9 cellular contexts compared by ENCODE assay signal in genomic region chr19:18895038-18895827, GRCh38. TPM values are rescaled to one million over a fixed set of nuclear protein-coding genes. Genes with fewer than 3 reads are reported as not detected.
DNase-seq lines count a peak whose midpoint lies in the region; ATAC-seq, FAIRE-seq and TF ChIP-seq lines count a peak whose summit lies in the region.
"Had no signal": no experiment of that assay in that cellular context is flagged by ENCODE, and none has a peak within 500 bp of the region (broad histone marks: within the 10 kb centered on the region; RNA-seq: fewer than 3 reads in every experiment).

No MANE protein-coding gene starts in this region.

- no peaks in the 10 kb centered on the region for H3F3A ChIP-seq in OCI-LY1 (ENCODE audit: insufficient read depth, low read length)

- TF ChIP-seq RAD21 in HepG2 (CRISPR knock-in tag; IDR thresholded peaks at IDR 0.05): peak; percentile 89

- peaks cover 11% of the 10 kb centered on the region; the same call in 1 of the 2 replicates for H3K36me3 ChIP-seq in OCI-LY1 (ENCODE audit: insufficient read depth, low read length)
- peaks cover 1 to 2% of the 10 kb centered on the region in 2 experiments; a peak in 2 of 5 replicates for H3K36me3 ChIP-seq in HepG2 (replicated peaks in 1 of 2; ENCODE audit: control insufficient read depth in 1 of 2, insufficient read depth in 2 of 2, low read length in 2 of 2)

- H3K4me2 ChIP-seq in OCI-LY1 (ENCODE audit: low read length): peak overlapping the region; percentile 33; the same call in 1 of the 2 replicates
- peak overlapping the region; percentile 81 for H3K4me2 ChIP-seq in HepG2 (ENCODE audit: low read depth, low read length)

- CTCF ChIA-PET in HepG2 (lab: Yijun Ruan, JAX; ENCODE audit: low intra/inter-chr PET ratio, low total read pairs): interaction anchor here (0.9 to 2.4 kb wide), 2 partner anchors 90 to 92 kb away, joined by 3 to 24 read pairs; no protein-coding TSS in a partner anchor
- CTCF ChIA-PET in activated CD8-positive, alpha-beta memory T cell treated with anti-CD3 and anti-CD28 coated beads, Interleukin-2, amount 10 ng/mL, durations not matched to agents 7 days and 5 days (lab: Charles Lee): interaction anchor here (0.5 to 0.7 kb wide), 2 partner anchors 52 to 342 kb away, joined by 3 read pairs; no protein-coding TSS in a partner anchor

- no TSS peak for BruUV-seq in HepG2 (replicated peaks; lab: Mats Ljungman, UMichigan)

- POLR2A ChIA-PET in HepG2 (lab: Yijun Ruan, JAX): interaction anchor here (0.7 to 2.5 kb wide), 3 partner anchors 13 to 92 kb away, joined by 3 to 11 read pairs (median 7); partner anchors contain the start of genes COPE and DDX49

- H2AFZ ChIP-seq in OCI-LY1 (ENCODE audit: low read length): no peak overlapping the region
- H2AFZ ChIP-seq in HepG2 (ENCODE audit: low read length): no peak overlapping the region

- DNase-seq in Right ventricle myocardium superior (peak; percentile 62), Right ventricle myocardium inferior (ENCODE audit: missing footprints) (no peak), HepG2 (ENCODE audit: low spot score) (peak; percentile 79), type B pancreatic cell (ENCODE audit: extremely low spot score, unreplicated experiment) (no peak)
- DNase-seq in activated CD8-positive, alpha-beta memory T cell treated with anti-CD3 and anti-CD28 coated beads, Interleukin-2, amount 10 ng/mL, durations not matched to agents 7 days and 5 days: no peak

- H3K4me3 ChIP-seq in OCI-LY1 (ENCODE audit: low read depth, low read length, poor library complexity, severe bottlenecking) (peak overlapping the region; percentile 27), HepG2 (replicated peaks in 1 of 3; ENCODE audit: insufficient read depth in 1 of 3, low read depth in 2 of 3, low read length in 3 of 3) (peak overlapping the region; percentile 46 to 75 (median 70); a peak in 5 of 6 replicates)

- FAIRE-seq in HepG2 (lab: Jason Lieb, UNC): peak; percentile 39

- H3K9me3 ChIP-seq in OCI-LY1 (ENCODE audit: low read length) (no peaks in the 10 kb centered on the region), HepG2 (ENCODE audit: low read length) (no peaks in the 10 kb centered on the region)
- H3K9me3 ChIP-seq: neutrophil had no signal

- H3K4me1 ChIP-seq in OCI-LY1 (ENCODE audit: insufficient read depth, low read length, severe bottlenecking): no peaks in the 10 kb centered on the region
- peaks cover 23% of the 10 kb centered on the region for H3K4me1 ChIP-seq in HepG2 (ENCODE audit: insufficient read depth, low read length)

- no peak for TF ChIP-seq EP300 in HepG2 (IDR thresholded peaks at IDR 0.05; ENCODE audit: low read depth in 2 of 2, low read length in 2 of 2)
- TF ChIP-seq EP300 in HepG2 (CRISPR knock-in tag; IDR thresholded peaks at IDR 0.05; ENCODE audit: borderline replicate concordance): no peak; the same call in 1 of the 2 replicates

- no peaks in the 10 kb centered on the region for H3K9me2 ChIP-seq in OCI-LY1 (ENCODE audit: low read depth, low read length)

- no peak overlapping the region for H3K27ac Mint-ChIP-seq in type B pancreatic cell
- no peak overlapping the region for H3K27ac Mint-ChIP-seq in activated CD8-positive, alpha-beta memory T cell treated with anti-CD3 and anti-CD28 coated beads, Interleukin-2, amount 10 ng/mL, durations not matched to agents 7 days and 5 days

- ATAC-seq in Right ventricle myocardium superior (ENCODE audit: poor library complexity): peak; percentile 45
- ATAC-seq in Right ventricle myocardium inferior: no peak
- peak; percentile 91 for ATAC-seq in HepG2
- ATAC-seq in activated CD8-positive, alpha-beta memory T cell treated with anti-CD3 and anti-CD28 coated beads, Interleukin-2, amount 10 ng/mL, durations not matched to agents 7 days and 5 days: no peak
- ATAC-seq in GM21360 (IDR thresholded peaks at IDR 0.05; ENCODE audit: unreplicated experiment): no peak

- peak overlapping the region; percentile 86 for H3K4me3 Mint-ChIP-seq in type B pancreatic cell
- H3K4me3 Mint-ChIP-seq in activated CD8-positive, alpha-beta memory T cell treated with anti-CD3 and anti-CD28 coated beads, Interleukin-2, amount 10 ng/mL, durations not matched to agents 7 days and 5 days: no peak overlapping the region

- peaks cover 6% of the 10 kb centered on the region for H3K27me3 Mint-ChIP-seq in type B pancreatic cell
- H3K27me3 Mint-ChIP-seq in activated CD8-positive, alpha-beta memory T cell treated with anti-CD3 and anti-CD28 coated beads, Interleukin-2, amount 10 ng/mL, durations not matched to agents 7 days and 5 days: peaks cover 30% of the 10 kb centered on the region

- intact Hi-C loops in Right ventricle myocardium superior (cut with DNase I): no loop called here
- intact Hi-C loops in Right ventricle myocardium inferior (cut with DNase I): loop anchor here (10.0 kb wide), 1 partner anchor 90 kb away; no protein-coding TSS in a partner anchor
- intact Hi-C loops in HepG2 (cut with micrococcal nuclease; ENCODE audit: unreplicated experiment): loop anchor here (1.0 kb wide), 1 partner anchor 91 kb away; no protein-coding TSS in a partner anchor

- H3K36me3 Mint-ChIP-seq in type B pancreatic cell: no peaks in the 10 kb centered on the region
- no peaks in the 10 kb centered on the region for H3K36me3 Mint-ChIP-seq in activated CD8-positive, alpha-beta memory T cell treated with anti-CD3 and anti-CD28 coated beads, Interleukin-2, amount 10 ng/mL, durations not matched to agents 7 days and 5 days

- H3K4me1 Mint-ChIP-seq in type B pancreatic cell (ENCODE audit: unreplicated experiment): peaks cover 5% of the 10 kb centered on the region
- H3K4me1 Mint-ChIP-seq in activated CD8-positive, alpha-beta memory T cell treated with anti-CD3 and anti-CD28 coated beads, Interleukin-2, amount 10 ng/mL, durations not matched to agents 7 days and 5 days: peaks cover 9% of the 10 kb centered on the region

- 0% methylated on average over 7 of the region's 73 CpGs for WGBS in HepG2 (ENCODE audit: low lambda C conversion rate)

- peak; percentile 31 to 34; a peak in 2 of 4 replicates for TF ChIP-seq POLR2A in HepG2 (IDR thresholded peaks at IDR 0.05; ENCODE audit: insufficient read depth in 1 of 2, low read depth in 2 of 2, low read length in 2 of 2)

- H4K20me1 ChIP-seq in OCI-LY1 (ENCODE audit: insufficient read depth, low read length) (no peaks in the 10 kb centered on the region), HepG2 (ENCODE audit: insufficient read depth, low read length) (no peaks in the 10 kb centered on the region)

- H3K27ac ChIP-seq in OCI-LY1 (ENCODE audit: low read depth, low read length, poor library complexity, severe bottlenecking) (no peak overlapping the region), cingulate gyrus (ENCODE audit: low read depth, low read length) (peak overlapping the region; percentile 93), HepG2 (ENCODE audit: extremely low read length, insufficient read depth, low read length) (no peak overlapping the region)
- H3K27ac ChIP-seq: neutrophil had no signal

- H3K9ac ChIP-seq in OCI-LY1 (ENCODE audit: low read length) (no peak overlapping the region), HepG2 (ENCODE audit: insufficient read depth, low read depth, low read length) (peak overlapping the region; percentile 48)

- in situ Hi-C loops in HepG2 (cut with HindIII; ENCODE audit: extremely low pct_ligation_motif_present, low pct_unique_long_range_greater_than_20kb): loop anchor here (10.0 kb wide), 1 partner anchor 90 kb away; no protein-coding TSS in a partner anchor

- TF ChIP-seq CTCF in OCI-LY1 (IDR thresholded peaks at IDR 0.05; ENCODE audit: low read length): no peak
- TF ChIP-seq CTCF in HepG2 (CRISPR knock-in tag; IDR thresholded peaks at IDR 0.05): peak; percentile 96
- TF ChIP-seq CTCF in type B pancreatic cell (conservative IDR thresholded peaks at IDR 0.05): peak; percentile 67

- H3K79me2 ChIP-seq in OCI-LY1 (ENCODE audit: insufficient read depth, low read length) (no peaks in the 10 kb centered on the region), HepG2 (ENCODE audit: insufficient read depth, low read length) (no peaks in the 10 kb centered on the region)

- no peaks in the 10 kb centered on the region for H3K9me3 Mint-ChIP-seq in type B pancreatic cell
- no peaks in the 10 kb centered on the region for H3K9me3 Mint-ChIP-seq in activated CD8-positive, alpha-beta memory T cell treated with anti-CD3 and anti-CD28 coated beads, Interleukin-2, amount 10 ng/mL, durations not matched to agents 7 days and 5 days (ENCODE audit: low read depth)

- H3K27me3 ChIP-seq in OCI-LY1 (ENCODE audit: insufficient read depth, low read length) (no peaks in the 10 kb centered on the region), HepG2 (ENCODE audit: control insufficient read depth in 1 of 2, insufficient read depth in 2 of 2, low read length in 2 of 2) (no peaks in the 10 kb centered on the region; a peak in 1 of 5 replicates)

RNA-seq across cellular contexts. Expression of gene CERS1, which starts 0.7 kb away (rescaled TPM):
- total RNA-seq in Right ventricle myocardium superior (0.24 TPM), Right ventricle myocardium inferior (0.30 TPM), HepG2 (2016; rRNA removed; fragmentation: Illumina TruSeq; extraction: Trizol) (2.3 and 4.6 TPM in 2 replicates), type B pancreatic cell (ENCODE audit: low replicate concordance) (6.4 and 14.8 TPM in 2 replicates)
- 5.9 and 6.2 TPM in 2 replicates for total RNA-seq in HepG2 (2016; cell fraction: cytosol; rRNA removed; fragmentation: Illumina TruSeq; extraction: Trizol; ENCODE audit: low read depth)
- total RNA-seq in HepG2 (2016; cell fraction: insoluble cytoplasmic fraction; rRNA removed; fragmentation: Illumina TruSeq; extraction: Trizol): 2.4 and 5.4 TPM in 2 replicates
- total RNA-seq in HepG2 (2016; cell fraction: membrane; rRNA removed; fragmentation: Illumina TruSeq; extraction: Trizol): 8.1 and 8.5 TPM in 2 replicates
- total RNA-seq in HepG2 (2016; cell fraction: nucleus; rRNA removed; fragmentation: Illumina TruSeq; extraction: Trizol): 3.8 and 4.7 TPM in 2 replicates
- 9.8 and 18.8 TPM in 2 replicates for polyA plus RNA-seq in HepG2 (2011; rRNA removed)
- polyA plus RNA-seq in HepG2 (2011; cell fraction: cytosol; rRNA removed): 11.5 and 15.3 TPM in 2 replicates
- 12.2 and 12.9 TPM in 2 replicates for polyA plus RNA-seq in HepG2 (2011; cell fraction: nucleus; rRNA removed)
- 4.3 and 5.9 TPM in 2 replicates for polyA plus RNA-seq in HepG2 (2012)
- polyA plus RNA-seq in HepG2 (2016; cell fraction: cytosol; fragmentation: Illumina TruSeq; extraction: Trizol; ENCODE audit: low read depth): 8.6 and 10.1 TPM in 2 replicates
- polyA plus RNA-seq in HepG2 (2016; cell fraction: insoluble cytoplasmic fraction; fragmentation: Illumina TruSeq; extraction: Trizol; ENCODE audit: low read depth): 3.8 and 4.5 TPM in 2 replicates
- polyA plus RNA-seq in HepG2 (2016; cell fraction: membrane; fragmentation: Illumina TruSeq; extraction: Trizol; ENCODE audit: low read depth): 11.3 and 12.9 TPM in 2 replicates
- 11.5 and 12.9 TPM in 2 replicates for polyA plus RNA-seq in HepG2 (2016; cell fraction: nucleus; fragmentation: Illumina TruSeq; extraction: Trizol; ENCODE audit: insufficient read depth, low read depth)
- 13.1 and 35.4 TPM in 2 replicates for polyA minus RNA-seq in HepG2 (2011; rRNA and poly(A)+ RNA removed; ENCODE audit: low replicate concordance)
- polyA minus RNA-seq in HepG2 (2011; cell fraction: cytosol; rRNA and poly(A)+ RNA removed): 8.0 and 9.5 TPM in 2 replicates
- 1.7 and 2.4 TPM in 2 replicates for polyA minus RNA-seq in HepG2 (2011; cell fraction: nucleus; rRNA and poly(A)+ RNA removed)
- total RNA-seq in activated CD8-positive, alpha-beta memory T cell treated with anti-CD3 and anti-CD28 coated beads, Interleukin-2, amount 10 ng/mL, durations not matched to agents 7 days and 5 days: not detected

RNA-seq across cellular contexts. Expression of gene COPE, which starts 24.0 kb away (rescaled TPM):
- total RNA-seq in Right ventricle myocardium superior (121 TPM), Right ventricle myocardium inferior (139 TPM), HepG2 (2016; rRNA removed; fragmentation: Illumina TruSeq; extraction: Trizol) (188 and 189 TPM in 2 replicates), type B pancreatic cell (ENCODE audit: low replicate concordance) (171 and 213 TPM in 2 replicates)
- total RNA-seq in HepG2 (2016; cell fraction: cytosol; rRNA removed; fragmentation: Illumina TruSeq; extraction: Trizol; ENCODE audit: low read depth): 90.0 and 90.2 TPM in 2 replicates
- total RNA-seq in HepG2 (2016; cell fraction: insoluble cytoplasmic fraction; rRNA removed; fragmentation: Illumina TruSeq; extraction: Trizol): 172 and 181 TPM in 2 replicates
- 87.8 and 90.8 TPM in 2 replicates for total RNA-seq in HepG2 (2016; cell fraction: membrane; rRNA removed; fragmentation: Illumina TruSeq; extraction: Trizol)
- 70.6 and 74.1 TPM in 2 replicates for total RNA-seq in HepG2 (2016; cell fraction: nucleus; rRNA removed; fragmentation: Illumina TruSeq; extraction: Trizol)
- 205 and 222 TPM in 2 replicates for polyA plus RNA-seq in HepG2 (2011; rRNA removed)
- polyA plus RNA-seq in HepG2 (2011; cell fraction: cytosol; rRNA removed): 175 and 335 TPM in 2 replicates
- 191 and 222 TPM in 2 replicates for polyA plus RNA-seq in HepG2 (2011; cell fraction: nucleus; rRNA removed)
- 86.4 and 120 TPM in 2 replicates for polyA plus RNA-seq in HepG2 (2012)
- 73.8 and 86.7 TPM in 2 replicates for polyA plus RNA-seq in HepG2 (2016; cell fraction: cytosol; fragmentation: Illumina TruSeq; extraction: Trizol; ENCODE audit: low read depth)
- polyA plus RNA-seq in HepG2 (2016; cell fraction: insoluble cytoplasmic fraction; fragmentation: Illumina TruSeq; extraction: Trizol; ENCODE audit: low read depth): 149 and 196 TPM in 2 replicates
- 72.3 and 75.2 TPM in 2 replicates for polyA plus RNA-seq in HepG2 (2016; cell fraction: membrane; fragmentation: Illumina TruSeq; extraction: Trizol; ENCODE audit: low read depth)
- polyA plus RNA-seq in HepG2 (2016; cell fraction: nucleus; fragmentation: Illumina TruSeq; extraction: Trizol; ENCODE audit: insufficient read depth, low read depth): 134 and 136 TPM in 2 replicates
- 163 and 283 TPM in 2 replicates for polyA minus RNA-seq in HepG2 (2011; rRNA and poly(A)+ RNA removed; ENCODE audit: low replicate concordance)
- polyA minus RNA-seq in HepG2 (2011; cell fraction: cytosol; rRNA and poly(A)+ RNA removed): 82.7 and 99.4 TPM in 2 replicates
- polyA minus RNA-seq in HepG2 (2011; cell fraction: nucleus; rRNA and poly(A)+ RNA removed): 41.8 and 44.1 TPM in 2 replicates
- total RNA-seq in activated CD8-positive, alpha-beta memory T cell treated with anti-CD3 and anti-CD28 coated beads, Interleukin-2, amount 10 ng/mL, durations not matched to agents 7 days and 5 days: 100 to 1,000 TPM; 251 to 264 TPM

RNA-seq across cellular contexts. Expression of gene DDX49, which starts 24.3 kb away (rescaled TPM):
- total RNA-seq in Right ventricle myocardium superior (19.2 TPM), Right ventricle myocardium inferior (25.6 TPM), HepG2 (2016; rRNA removed; fragmentation: Illumina TruSeq; extraction: Trizol) (44.6 and 46.2 TPM in 2 replicates), type B pancreatic cell (ENCODE audit: low replicate concordance) (58.3 and 58.5 TPM in 2 replicates)
- 26.8 and 31.4 TPM in 2 replicates for total RNA-seq in HepG2 (2016; cell fraction: cytosol; rRNA removed; fragmentation: Illumina TruSeq; extraction: Trizol; ENCODE audit: low read depth)
- total RNA-seq in HepG2 (2016; cell fraction: insoluble cytoplasmic fraction; rRNA removed; fragmentation: Illumina TruSeq; extraction: Trizol): 36.8 and 44.8 TPM in 2 replicates
- 34.9 and 35.2 TPM in 2 replicates for total RNA-seq in HepG2 (2016; cell fraction: membrane; rRNA removed; fragmentation: Illumina TruSeq; extraction: Trizol)
- 21.6 and 22.6 TPM in 2 replicates for total RNA-seq in HepG2 (2016; cell fraction: nucleus; rRNA removed; fragmentation: Illumina TruSeq; extraction: Trizol)
- polyA plus RNA-seq in HepG2 (2011; rRNA removed): 27.0 and 28.9 TPM in 2 replicates
- 18.7 and 29.0 TPM in 2 replicates for polyA plus RNA-seq in HepG2 (2011; cell fraction: cytosol; rRNA removed)
- polyA plus RNA-seq in HepG2 (2011; cell fraction: nucleus; rRNA removed): 45.0 and 51.2 TPM in 2 replicates
- 13.7 and 15.9 TPM in 2 replicates for polyA plus RNA-seq in HepG2 (2012)
- polyA plus RNA-seq in HepG2 (2016; cell fraction: cytosol; fragmentation: Illumina TruSeq; extraction: Trizol; ENCODE audit: low read depth): 25.8 and 27.7 TPM in 2 replicates
- 36.1 and 38.2 TPM in 2 replicates for polyA plus RNA-seq in HepG2 (2016; cell fraction: insoluble cytoplasmic fraction; fragmentation: Illumina TruSeq; extraction: Trizol; ENCODE audit: low read depth)
- polyA plus RNA-seq in HepG2 (2016; cell fraction: membrane; fragmentation: Illumina TruSeq; extraction: Trizol; ENCODE audit: low read depth): 21.6 and 25.1 TPM in 2 replicates
- polyA plus RNA-seq in HepG2 (2016; cell fraction: nucleus; fragmentation: Illumina TruSeq; extraction: Trizol; ENCODE audit: insufficient read depth, low read depth): 42.3 and 43.7 TPM in 2 replicates
- polyA minus RNA-seq in HepG2 (2011; rRNA and poly(A)+ RNA removed; ENCODE audit: low replicate concordance): 54.2 and 128 TPM in 2 replicates
- 14.5 and 19.5 TPM in 2 replicates for polyA minus RNA-seq in HepG2 (2011; cell fraction: cytosol; rRNA and poly(A)+ RNA removed)
- 18.6 and 24.2 TPM in 2 replicates for polyA minus RNA-seq in HepG2 (2011; cell fraction: nucleus; rRNA and poly(A)+ RNA removed)
- 10 to 100 TPM; 48.2 to 56.4 TPM for total RNA-seq in activated CD8-positive, alpha-beta memory T cell treated with anti-CD3 and anti-CD28 coated beads, Interleukin-2, amount 10 ng/mL, durations not matched to agents 7 days and 5 days

RNA-seq across cellular contexts. Expression of gene HOMER3, which starts 45.8 kb away (rescaled TPM):
- total RNA-seq in Right ventricle myocardium superior: 9.9 TPM
- 15.2 TPM for total RNA-seq in Right ventricle myocardium inferior
- 16.0 and 21.3 TPM in 2 replicates for total RNA-seq in HepG2 (2016; rRNA removed; fragmentation: Illumina TruSeq; extraction: Trizol)
- total RNA-seq in HepG2 (2016; cell fraction: cytosol; rRNA removed; fragmentation: Illumina TruSeq; extraction: Trizol; ENCODE audit: low read depth): 26.4 and 33.2 TPM in 2 replicates
- 15.8 and 22.8 TPM in 2 replicates for total RNA-seq in HepG2 (2016; cell fraction: insoluble cytoplasmic fraction; rRNA removed; fragmentation: Illumina TruSeq; extraction: Trizol)
- 34.4 and 37.9 TPM in 2 replicates for total RNA-seq in HepG2 (2016; cell fraction: membrane; rRNA removed; fragmentation: Illumina TruSeq; extraction: Trizol)
- 9.6 and 15.0 TPM in 2 replicates for total RNA-seq in HepG2 (2016; cell fraction: nucleus; rRNA removed; fragmentation: Illumina TruSeq; extraction: Trizol)
- polyA plus RNA-seq in HepG2 (2011; rRNA removed): 27.3 and 33.7 TPM in 2 replicates
- polyA plus RNA-seq in HepG2 (2011; cell fraction: cytosol; rRNA removed): 17.2 and 24.7 TPM in 2 replicates
- polyA plus RNA-seq in HepG2 (2011; cell fraction: nucleus; rRNA removed): 44.4 and 50.4 TPM in 2 replicates
- 9.2 and 17.6 TPM in 2 replicates for polyA plus RNA-seq in HepG2 (2012)
- polyA plus RNA-seq in HepG2 (2016; cell fraction: cytosol; fragmentation: Illumina TruSeq; extraction: Trizol; ENCODE audit: low read depth): 38.0 and 46.9 TPM in 2 replicates
- 25.7 and 29.6 TPM in 2 replicates for polyA plus RNA-seq in HepG2 (2016; cell fraction: insoluble cytoplasmic fraction; fragmentation: Illumina TruSeq; extraction: Trizol; ENCODE audit: low read depth)
- polyA plus RNA-seq in HepG2 (2016; cell fraction: membrane; fragmentation: Illumina TruSeq; extraction: Trizol; ENCODE audit: low read depth): 45.5 and 48.8 TPM in 2 replicates
- 36.3 and 38.7 TPM in 2 replicates for polyA plus RNA-seq in HepG2 (2016; cell fraction: nucleus; fragmentation: Illumina TruSeq; extraction: Trizol; ENCODE audit: insufficient read depth, low read depth)
- 16.8 and 17.2 TPM in 2 replicates for polyA minus RNA-seq in HepG2 (2011; rRNA and poly(A)+ RNA removed; ENCODE audit: low replicate concordance)
- 3.6 and 6.2 TPM in 2 replicates for polyA minus RNA-seq in HepG2 (2011; cell fraction: cytosol; rRNA and poly(A)+ RNA removed)
- polyA minus RNA-seq in HepG2 (2011; cell fraction: nucleus; rRNA and poly(A)+ RNA removed): 8.6 and 13.4 TPM in 2 replicates
- 20.8 and 38.6 TPM in 2 replicates for total RNA-seq in type B pancreatic cell (ENCODE audit: low replicate concordance)
- under 1 TPM in 1 of 2 experiments, not detected in 1; 0.26 TPM for total RNA-seq in activated CD8-positive, alpha-beta memory T cell treated with anti-CD3 and anti-CD28 coated beads, Interleukin-2, amount 10 ng/mL, durations not matched to agents 7 days and 5 days

Comparison
In these comparisons a context has a peak if more than half of its experiments do, and no peak if none do; other contexts are left out.
1. ATAC-seq: peak in Right ventricle myocardium superior (single experiment) and HepG2 (single experiment); none in Right ventricle myocardium inferior (single experiment), activated CD8-positive, alpha-beta memory T cell treated with anti-CD3 and anti-CD28 coated beads, Interleukin-2, amount 10 ng/mL, durations not matched to agents 7 days and 5 days (single experiment) and GM21360 (single experiment).
2. DNase-seq: peak in Right ventricle myocardium superior (single experiment) and HepG2 (single experiment); none in Right ventricle myocardium inferior (single experiment), type B pancreatic cell (single experiment) and activated CD8-positive, alpha-beta memory T cell treated with anti-CD3 and anti-CD28 coated beads, Interleukin-2, amount 10 ng/mL, durations not matched to agents 7 days and 5 days (single experiment).